ENCODE assay signal across 9 cellular contexts in the genomic region with DNA sequence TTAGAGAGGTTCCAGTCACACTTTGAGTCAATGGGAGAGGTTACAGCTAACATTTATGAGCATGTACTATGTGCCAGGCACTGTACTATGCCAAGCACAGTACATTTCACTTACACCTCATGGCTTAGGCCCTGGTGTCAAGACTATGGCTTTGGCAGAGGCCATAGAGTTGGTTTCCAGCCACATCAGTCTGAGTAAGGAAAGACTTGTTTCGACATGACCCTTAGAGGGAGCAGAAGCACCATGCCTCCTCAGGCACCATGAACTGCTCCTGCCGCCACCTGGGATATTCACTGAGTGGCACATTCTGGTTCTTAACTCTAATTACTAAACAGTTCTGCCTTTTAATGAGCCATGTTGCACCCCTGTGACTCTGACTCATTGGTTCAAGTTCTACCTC. TPM values are rescaled to one million over a fixed set of nuclear protein-coding genes. Genes with fewer than 3 reads are reported as not detected.
DNase-seq lines count a peak whose midpoint lies in the region; TF ChIP-seq lines count a peak whose summit lies in the region.
"Had no signal": no experiment of that assay in that cellular context is flagged by ENCODE, and none has a peak within 500 bp of the region (broad histone marks: within the 10 kb centered on the region; RNA-seq: fewer than 3 reads in every experiment).

No MANE protein-coding gene starts in this region.

- TF ChIP-seq CTCF in Loucy (conservative IDR thresholded peaks at IDR 0.05; ENCODE audit: low read length) (peak; percentile 44), astrocyte of the cerebellum (IDR thresholded peaks at IDR 0.05; ENCODE audit: low read depth, low read length, missing control alignments) (no peak), Peyer's patch (IDR thresholded peaks at IDR 0.05) (no peak)

- DNase-seq in astrocyte of the cerebellum (ENCODE audit: low read depth) (peak; percentile 27), kidney tubule cell (ENCODE audit: low spot score) (peak; percentile 43), Peyer's patch (no peak), NCI-H1694 (lab: John Stamatoyannopoulos, UW) (no peak), posterior cingulate gyrus (no peak), kidney glomerular epithelial cell (lab: John Stamatoyannopoulos, UW) (no peak)

- intact Hi-C loops in posterior cingulate gyrus (cut with DNase I): no loop called here

- in situ Hi-C loops in astrocyte of the cerebellum (cut with HindIII; ENCODE audit: low sequenced_read_pairs): no loop called here

- no peaks in the 10 kb centered on the region for H3K9me2 ChIP-seq in Loucy (replicated peaks; ENCODE audit: low read depth, low read length)

- TF ChIP-seq POLR2A in Peyer's patch (IDR thresholded peaks at IDR 0.05): no peak

- H4K20me1 ChIP-seq in BLaER1: peaks cover 100% of the 10 kb centered on the region
- H4K20me1 ChIP-seq in Loucy (ENCODE audit: insufficient read depth, low read length, poor library complexity, severe bottlenecking): peaks cover 70% of the 10 kb centered on the region

- H2AFZ ChIP-seq in Loucy (ENCODE audit: low read length): no peak overlapping the region

- H3K9me3 ChIP-seq in BLaER1: no peaks in the 10 kb centered on the region
- no peaks in the 10 kb centered on the region for H3K9me3 ChIP-seq in Loucy (ENCODE audit: insufficient read depth, low read depth, low read length)
- H3K9me3 ChIP-seq in Peyer's patch: no peaks in the 10 kb centered on the region

- H3K27ac ChIP-seq in BLaER1 (no peak overlapping the region), Peyer's patch (no peak overlapping the region)

- H3K79me2 ChIP-seq in Loucy (ENCODE audit: insufficient read depth, low read length): peaks cover 26% of the 10 kb centered on the region; the same call in 1 of the 2 replicates

- H3K9ac ChIP-seq in BLaER1 (no peak overlapping the region), Loucy (ENCODE audit: low read depth, low read length, poor library complexity, severe bottlenecking) (no peak overlapping the region)

- no peaks in the 10 kb centered on the region for H3K27me3 ChIP-seq in BLaER1
- H3K27me3 ChIP-seq in Loucy (ENCODE audit: insufficient read depth, low read length, poor library complexity, severe bottlenecking): no peaks in the 10 kb centered on the region
- no peaks in the 10 kb centered on the region for H3K27me3 ChIP-seq in Peyer's patch

- H3K4me2 ChIP-seq in BLaER1: peak overlapping the region; percentile 47
- no peak overlapping the region for H3K4me2 ChIP-seq in Loucy (ENCODE audit: low read depth, low read length, poor library complexity, severe bottlenecking)

- H3K36me3 ChIP-seq in BLaER1 (peaks cover 78% of the 10 kb centered on the region), Loucy (ENCODE audit: insufficient read depth, low read length) (peaks cover 5% of the 10 kb centered on the region; the same call in 1 of the 2 replicates), Peyer's patch (peaks cover 0 to 26% (median 3%) of the 10 kb centered on the region in 3 donors)

- peaks cover 20% of the 10 kb centered on the region for H3K4me1 ChIP-seq in BLaER1
- H3K4me1 ChIP-seq in Loucy (ENCODE audit: insufficient read depth, low read length, poor library complexity, severe bottlenecking): peaks cover 8% of the 10 kb centered on the region
- peaks cover 0 to 10% (median 0%) of the 10 kb centered on the region in 4 donors for H3K4me1 ChIP-seq in Peyer's patch

- H3K4me3 ChIP-seq in BLaER1 (no peak overlapping the region), Loucy (ENCODE audit: low read length, poor library complexity, severe bottlenecking) (no peak overlapping the region), astrocyte of the cerebellum (ENCODE audit: low read depth, low read length) (no peak overlapping the region), Peyer's patch (no peak overlapping the region)

- H3F3A ChIP-seq in Loucy (ENCODE audit: low read depth): no peaks in the 10 kb centered on the region

RNA-seq across cellular contexts. Expression of gene DGUOK, which starts 12.7 kb away (rescaled TPM):
- total RNA-seq in Peyer's patch: 10 to 100 TPM; 24.2 to 44.5 (median 39.7) TPM

RNA-seq across cellular contexts. Expression of gene TET3, which starts 45.3 kb away (rescaled TPM):
- total RNA-seq in Peyer's patch: 10 to 100 TPM; 18.2 to 38.7 (median 27.0) TPM

RNA-seq across cellular contexts. Expression of gene ACTG2, which starts 46.6 kb away (rescaled TPM):
- 100 to 1,000 TPM in 1 of 4 donors, 10 to 100 TPM in 3; 27.5 to 140 (median 40.0) TPM for total RNA-seq in Peyer's patch
- total RNA-seq: endothelial cell of umbilical vein had no signal

Comparison
In these comparisons a context has a peak if more than half of its experiments do, and no peak if none do; other contexts are left out.
1. DNase-seq: peak in astrocyte of the cerebellum (single experiment) and kidney tubule cell (single experiment); none in Peyer's patch (0 of 3), NCI-H1694 (single experiment), posterior cingulate gyrus (0 of 10) and kidney glomerular epithelial cell (single experiment).